Comparison of ENCODE assay signal across 30 cellular contexts in genomic region chr1:68377098-68377497, GRCh38.
"Had no signal": no experiment of that assay in that cellular context is flagged by ENCODE, and none has a peak within 500 bp of the region (broad histone marks: within the 10 kb centered on the region; RNA-seq: fewer than 3 reads in every experiment).

No MANE protein-coding gene starts in this region.

- H3K9me3 ChIP-seq: body of pancreas, colonic mucosa, left lung, lower lobe of right lung, right lobe of liver, thoracic aorta had no signal

- H3K4me1 ChIP-seq: body of pancreas, colonic mucosa, left lung, lower lobe of right lung, right lobe of liver had no signal

- H3K36me3 ChIP-seq: colonic mucosa, heart left ventricle, left lung, lower lobe of right lung, right lobe of liver, thoracic aorta had no signal

- H3K9me3 Mint-ChIP-seq: stimulated activated naive CD8-positive, alpha-beta T cell treated with anti-CD3 and anti-CD28 coated beads, Interleukin-15, Interleukin-2, amounts not matched to agents 100 ng/mL and 50 ng/mL, for 24 hours; T-helper 2 cell treated with Interferon-gamma antibody and Interleukin-4, amounts not matched to agents 5 μg/mL and 100 μg/mL, for 36 hours had no signal

- H3K27ac ChIP-seq: body of pancreas, colonic mucosa, dorsolateral prefrontal cortex, heart left ventricle, left lung, lower lobe of right lung, right lobe of liver, skin epidermis, thoracic aorta had no signal

- H3K4me1 Mint-ChIP-seq: activated CD4-positive, alpha-beta T cell treated with anti-CD3 and anti-CD28 coated beads for 36 hours; activated CD8-positive, alpha-beta memory T cell treated with anti-CD3 and anti-CD28 coated beads, Interleukin-2, amount 10 ng/mL, durations not matched to agents 7 days and 5 days; natural killer cell had no signal

- H3K4me3 ChIP-seq: body of pancreas, colonic mucosa, dorsolateral prefrontal cortex, heart left ventricle, left lung, lower lobe of right lung, right lobe of liver, skin epidermis, thoracic aorta had no signal

- FAIRE-seq: islet of Langerhans, urothelium cell line had no signal

- H3K27ac Mint-ChIP-seq: activated CD4-positive, alpha-beta T cell treated with anti-CD3 and anti-CD28 coated beads for 36 hours; activated CD8-positive, alpha-beta memory T cell treated with anti-CD3 and anti-CD28 coated beads, Interleukin-2, amount 10 ng/mL, durations not matched to agents 7 days and 5 days; activated CD8-positive, alpha-beta T cell treated with anti-CD3 and anti-CD28 coated beads, Interleukin-2, amount 10 ng/mL, durations not matched to agents 7 days and 5 days; activated naive CD8-positive, alpha-beta T cell; natural killer cell; stimulated activated naive CD8-positive, alpha-beta T cell treated with anti-CD3 and anti-CD28 coated beads, Interleukin-15, Interleukin-2, amounts not matched to agents 100 ng/mL and 50 ng/mL, for 24 hours; T-helper 2 cell treated with Interferon-gamma antibody and Interleukin-4, amounts not matched to agents 5 μg/mL and 100 μg/mL, for 36 hours had no signal

- DNase-seq: activated CD4-positive, alpha-beta T cell treated with anti-CD3 and anti-CD28 coated beads for 36 hours; activated CD4-positive, CD25-positive, alpha-beta regulatory T cell; activated CD8-positive, alpha-beta memory T cell treated with anti-CD3 and anti-CD28 coated beads, Interleukin-2, amount 10 ng/mL, durations not matched to agents 7 days and 5 days; activated CD8-positive, alpha-beta T cell treated with anti-CD3 and anti-CD28 coated beads, Interleukin-2, amount 10 ng/mL, durations not matched to agents 7 days and 5 days; activated effector memory CD4-positive, alpha-beta T cell treated with Interleukin-2 at 50 U/mL for 16 hours; activated naive CD4-positive, alpha-beta T cell treated with Interleukin-2 at 50 U/mL for 16 hours; activated T-cell treated with anti-CD3 and anti-CD28 coated beads for 4 hours; aorta; body of pancreas; cerebellar nuclear complex; colonic mucosa; dorsolateral prefrontal cortex; effector memory CD4-positive, alpha-beta T cell; heart left ventricle; hypothalamus; left lung; lower lobe of right lung; mesenchymal stem cell; natural killer cell; right lobe of liver; stimulated activated CD4-positive, alpha-beta T cell treated with anti-CD3 and anti-CD28 coated beads, Interleukin-12 subunit alpha, Interleukin-12 subunit beta, amount 100 ng/mL, for 4 hours; stimulated activated CD4-positive, alpha-beta T cell treated with anti-CD3 and anti-CD28 coated beads, Interleukin-4, amount 100 ng/mL, for 1 hour; T-helper 1 cell had no signal

- H3K4me3 Mint-ChIP-seq: activated CD4-positive, alpha-beta T cell treated with anti-CD3 and anti-CD28 coated beads for 36 hours; activated CD8-positive, alpha-beta memory T cell treated with anti-CD3 and anti-CD28 coated beads, Interleukin-2, amount 10 ng/mL, durations not matched to agents 7 days and 5 days; activated CD8-positive, alpha-beta T cell treated with anti-CD3 and anti-CD28 coated beads, Interleukin-2, amount 10 ng/mL, durations not matched to agents 7 days and 5 days; activated naive CD8-positive, alpha-beta T cell; natural killer cell; stimulated activated naive CD8-positive, alpha-beta T cell treated with anti-CD3 and anti-CD28 coated beads, Interleukin-15, Interleukin-2, amounts not matched to agents 100 ng/mL and 50 ng/mL, for 24 hours; T-helper 2 cell treated with Interferon-gamma antibody and Interleukin-4, amounts not matched to agents 5 μg/mL and 100 μg/mL, for 36 hours had no signal

- ATAC-seq: activated CD4-positive, alpha-beta T cell treated with anti-CD3 and anti-CD28 coated beads for 36 hours; activated CD8-positive, alpha-beta memory T cell treated with anti-CD3 and anti-CD28 coated beads, Interleukin-2, amount 10 ng/mL, durations not matched to agents 7 days and 5 days; activated CD8-positive, alpha-beta T cell treated with anti-CD3 and anti-CD28 coated beads, Interleukin-2, amount 10 ng/mL, durations not matched to agents 7 days and 5 days; body of pancreas; left lung; lower lobe of right lung; natural killer cell; right lobe of liver had no signal

- H3K36me3 Mint-ChIP-seq: activated CD8-positive, alpha-beta memory T cell treated with anti-CD3 and anti-CD28 coated beads, Interleukin-2, amount 10 ng/mL, durations not matched to agents 7 days and 5 days; activated naive CD8-positive, alpha-beta T cell; natural killer cell had no signal

- H3K27me3 ChIP-seq: body of pancreas, colonic mucosa, dorsolateral prefrontal cortex, heart left ventricle, left lung, right lobe of liver had no signal

- H3K27me3 Mint-ChIP-seq: activated CD4-positive, alpha-beta T cell treated with anti-CD3 and anti-CD28 coated beads for 36 hours; activated CD8-positive, alpha-beta memory T cell treated with anti-CD3 and anti-CD28 coated beads, Interleukin-2, amount 10 ng/mL, durations not matched to agents 7 days and 5 days; activated naive CD8-positive, alpha-beta T cell; stimulated activated naive CD8-positive, alpha-beta T cell treated with anti-CD3 and anti-CD28 coated beads, Interleukin-15, Interleukin-2, amounts not matched to agents 100 ng/mL and 50 ng/mL, for 24 hours had no signal
